In the genomic region with DNA sequence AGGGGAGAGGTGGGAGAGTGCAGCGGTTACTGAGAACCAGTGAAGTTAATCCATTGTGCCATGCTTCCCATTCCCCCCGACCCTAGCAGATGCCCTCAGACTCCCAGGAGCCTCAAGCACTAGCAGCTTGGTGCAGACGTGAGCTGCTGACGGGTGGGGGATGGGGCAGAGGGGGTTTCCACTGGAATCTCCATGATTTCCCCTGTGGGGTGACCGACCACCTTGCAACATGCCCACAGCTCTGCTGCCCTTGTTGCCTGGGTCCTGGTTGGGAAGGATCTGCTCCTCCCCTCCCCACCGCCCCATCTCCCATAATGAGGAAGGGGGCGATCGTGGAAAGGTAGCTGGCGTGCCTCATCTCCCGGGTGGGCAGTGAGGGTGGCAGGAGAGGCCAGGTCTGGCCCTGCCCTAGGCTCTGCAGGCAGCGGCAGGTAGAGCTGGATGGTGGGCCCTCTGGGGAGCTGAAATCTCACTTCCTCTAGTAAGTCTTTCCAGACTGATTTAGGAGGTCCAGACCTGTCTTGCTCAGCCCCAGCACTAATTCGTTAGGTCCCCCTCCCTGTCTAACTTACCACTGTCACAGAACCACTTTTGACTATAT, we compare ENCODE assay signal across 27 cellular contexts. TPM values are rescaled to one million over a fixed set of nuclear protein-coding genes. Genes with fewer than 3 reads are reported as not detected.
A peak's percentile ranks its signal among the peaks of the same experiment; 100 is the strongest.
DNase-seq lines count a peak whose midpoint lies in the region; ATAC-seq, FAIRE-seq and TF ChIP-seq lines count a peak whose summit lies in the region.
"Had no signal": no experiment of that assay in that cellular context is flagged by ENCODE, and none has a peak within 500 bp of the region (broad histone marks: within the 10 kb centered on the region; RNA-seq: fewer than 3 reads in every experiment).

No MANE protein-coding gene starts in this region.

- TF ChIP-seq POLR2A in GM12891 (IDR thresholded peaks at IDR 0.05; ENCODE audit: low read depth, low read length) = no peak

- H3K4me1 Mint-ChIP-seq in activated CD4-positive, alpha-beta T cell treated with anti-CD3 and anti-CD28 coated beads, Interleukin-2, amount 10 ng/mL, durations not matched to agents 24 days and 14 days = peaks cover 32% of the 10 kb centered on the region
- H3K4me1 Mint-ChIP-seq in CD4-positive, alpha-beta memory T cell = peaks cover 17 to 52% (median 31%) of the 10 kb centered on the region in 4 donors

- peaks cover 30% of the 10 kb centered on the region for H3K36me3 ChIP-seq in OCI-LY7 (ENCODE audit: insufficient read depth, low read length)
- peaks cover 69% of the 10 kb centered on the region for H3K36me3 ChIP-seq in lower lobe of right lung
- H3K36me3 ChIP-seq in CD4-positive, alpha-beta memory T cell (ENCODE audit: insufficient read depth, low read length) = peaks cover 49% of the 10 kb centered on the region

- CTCF ChIA-PET in OCI-LY7 (lab: Charles Lee; ENCODE audit: unreplicated experiment) = no interaction called here
- CTCF ChIA-PET in CD4-positive, alpha-beta memory T cell (lab: Charles Lee; ENCODE audit: partially characterized antibody) = interaction anchor here (1.1 kb wide), 1 partner anchor 124 kb away, joined by 6 read pairs; no protein-coding TSS in a partner anchor

- ATAC-seq in lower lobe of right lung (no peak), HG02759 (IDR thresholded peaks at IDR 0.05; ENCODE audit: unreplicated experiment) (no peak)
- ATAC-seq: activated CD4-positive, CD25-positive, alpha-beta regulatory T cell treated with anti-CD3 and anti-CD28 coated beads, Interleukin-2, amount 50 U/mL, for 24 hours; left lobe of liver; naive thymus-derived CD4-positive, alpha-beta T cell had no signal

- peak overlapping the region; percentile 13; the same call in 1 of the 2 replicates for H3K27ac ChIP-seq in 22Rv1
- peak overlapping the region; percentile 26 for H3K27ac ChIP-seq in OCI-LY7 (ENCODE audit: low read depth, low read length, poor library complexity, severe bottlenecking)
- no peak overlapping the region for H3K27ac ChIP-seq in lower lobe of right lung
- H3K27ac ChIP-seq in CD4-positive, alpha-beta memory T cell (ENCODE audit: low read depth, low read length) = no peak overlapping the region
- H3K27ac ChIP-seq: stomach, thyroid gland, vagina had no signal

- no peak overlapping the region for H3K27ac Mint-ChIP-seq in activated CD4-positive, alpha-beta T cell treated with anti-CD3 and anti-CD28 coated beads, Interleukin-2, amount 10 ng/mL, durations not matched to agents 24 days and 14 days
- H3K27ac Mint-ChIP-seq in CD4-positive, alpha-beta memory T cell = peak overlapping the region in 2 of 7 donors; percentile 46 to 57
- H3K27ac Mint-ChIP-seq: activated CD4-positive, alpha-beta memory T cell treated with anti-CD3 and anti-CD28 coated beads for 36 hours; activated naive CD8-positive, alpha-beta T cell treated with anti-CD3 and anti-CD28 coated beads, Interleukin-2, amount 10 ng/mL, durations not matched to agents 7 days and 5 days; activated T-helper 2 cell treated with anti-CD3 and anti-CD28 coated beads, Interferon-gamma antibody, Interleukin-2, Interleukin-4, amounts not matched to agents 10 μg/mL and 5 μg/mL and 100 μg/mL, durations not matched to agents 14 hours and 24 hours and 36 hours had no signal

- H3K27me3 ChIP-seq in lower lobe of right lung (ENCODE audit: low read depth) = no peaks in the 10 kb centered on the region
- H3K27me3 ChIP-seq in CD4-positive, alpha-beta memory T cell (ENCODE audit: insufficient read depth, low read length) = no peaks in the 10 kb centered on the region
- H3K27me3 ChIP-seq: MG63, stomach, thyroid gland, vagina had no signal

- peaks cover 43% of the 10 kb centered on the region for H3K4me1 ChIP-seq in OCI-LY7 (ENCODE audit: insufficient read depth, low read length, poor library complexity, severe bottlenecking)
- peaks cover 30% of the 10 kb centered on the region for H3K4me1 ChIP-seq in lower lobe of right lung
- peaks cover 25% of the 10 kb centered on the region for H3K4me1 ChIP-seq in CD4-positive, alpha-beta memory T cell (ENCODE audit: insufficient read depth, low read length)

- POLR2A ChIA-PET in OCI-LY7 (lab: Charles Lee) = interaction anchor here (0.5 to 0.7 kb wide), 3 partner anchors 115 to 786 kb away, joined by 3 to 4 read pairs (median 3); no protein-coding TSS in a partner anchor
- POLR2A ChIA-PET in CD4-positive, alpha-beta memory T cell (lab: Charles Lee; ENCODE audit: partially characterized antibody) = interaction anchor here (1.6 to 2.3 kb wide), 2 partner anchors 9 to 15 kb away, joined by 5 to 6 read pairs; a partner anchor contains a TSS

- H3K27me3 Mint-ChIP-seq in activated CD4-positive, alpha-beta T cell treated with anti-CD3 and anti-CD28 coated beads, Interleukin-2, amount 10 ng/mL, durations not matched to agents 24 days and 14 days = no peaks in the 10 kb centered on the region
- no peaks in the 10 kb centered on the region for H3K27me3 Mint-ChIP-seq in CD4-positive, alpha-beta memory T cell
- H3K27me3 Mint-ChIP-seq: activated CD4-positive, alpha-beta memory T cell treated with anti-CD3 and anti-CD28 coated beads for 36 hours; activated naive CD8-positive, alpha-beta T cell treated with anti-CD3 and anti-CD28 coated beads, Interleukin-2, amount 10 ng/mL, durations not matched to agents 7 days and 5 days; central memory CD8-positive, alpha-beta T cell; naive thymus-derived CD4-positive, alpha-beta T cell had no signal

- no TSS peak for BruUV-seq in OCI-LY7 (replicated peaks; lab: Mats Ljungman, UMichigan)

- H3K79me2 ChIP-seq in OCI-LY7 (ENCODE audit: insufficient read depth, low read depth, low read length) = peaks cover 13% of the 10 kb centered on the region; the same call in 1 of the 2 replicates

- DNase-seq in GM12891 (ENCODE audit: insufficient read length, low spot score) = no peak
- DNase-seq in OCI-LY7 (ENCODE audit: low spot score) = peak; percentile 56
- peak; percentile 4 for DNase-seq in lower lobe of right lung
- DNase-seq in activated CD4-positive, alpha-beta T cell treated with anti-CD3 and anti-CD28 coated beads, Interleukin-2, amount 10 ng/mL, durations not matched to agents 24 days and 14 days = no peak
- no peak for DNase-seq in CD4-positive, alpha-beta memory T cell
- no peak for DNase-seq in NAMALWA (ENCODE audit: low spot score)
- DNase-seq: activated CD4-positive, alpha-beta memory T cell treated with anti-CD3 and anti-CD28 coated beads for 36 hours; activated CD8-positive, alpha-beta memory T cell treated with anti-CD3 and anti-CD28 coated beads, Interleukin-2, amount 50 U/mL, for 48 hours; activated naive CD8-positive, alpha-beta T cell treated with anti-CD3 and anti-CD28 coated beads, Interleukin-2, amount 10 ng/mL, durations not matched to agents 7 days and 5 days; COR-L47; dermis blood vessel endothelial cell; KBM-7; MG63; naive thymus-derived CD4-positive, alpha-beta T cell; NCI-H2029 treated with DMSO at 0.1 percent for 48 hours; NCI-H526 treated with DMSO at 0.1 percent for 48 hours; occipital lobe; stomach; thyroid gland had no signal

- H2AFZ ChIP-seq in OCI-LY7 (ENCODE audit: low read length) = no peak overlapping the region

- H3K9me2 ChIP-seq in OCI-LY7 (ENCODE audit: insufficient read depth, low read length) = no peaks in the 10 kb centered on the region

- intact Hi-C loops in OCI-LY7 (cut with micrococcal nuclease; ENCODE audit: unreplicated experiment) = no loop called here
- intact Hi-C loops in lower lobe of right lung (cut with DNase I) = no loop called here
- intact Hi-C loops in activated CD4-positive, alpha-beta T cell treated with anti-CD3 and anti-CD28 coated beads, Interleukin-2, amount 10 ng/mL, durations not matched to agents 24 days and 14 days (cut with micrococcal nuclease) = no loop called here
- intact Hi-C loops in CD4-positive, alpha-beta memory T cell (cut with micrococcal nuclease) = no loop called here

- no peak for TF ChIP-seq CTCF in 22Rv1 (IDR thresholded peaks at IDR 0.05)
- no peak for TF ChIP-seq CTCF in OCI-LY7 (conservative IDR thresholded peaks at IDR 0.05; ENCODE audit: low read length)
- TF ChIP-seq CTCF in lower lobe of right lung (IDR thresholded peaks at IDR 0.05) = no peak

- no peaks in the 10 kb centered on the region for H3K9me3 ChIP-seq in OCI-LY7 (ENCODE audit: low read length)
- no peaks in the 10 kb centered on the region for H3K9me3 ChIP-seq in lower lobe of right lung
- no peaks in the 10 kb centered on the region for H3K9me3 ChIP-seq in CD4-positive, alpha-beta memory T cell (ENCODE audit: control insufficient read depth in 1 of 2, low read length in 2 of 2)
- H3K9me3 ChIP-seq: MG63, stomach, thyroid gland, vagina had no signal

- no peaks in the 10 kb centered on the region for H3K9me3 Mint-ChIP-seq in activated CD4-positive, alpha-beta T cell treated with anti-CD3 and anti-CD28 coated beads, Interleukin-2, amount 10 ng/mL, durations not matched to agents 24 days and 14 days
- no peaks in the 10 kb centered on the region for H3K9me3 Mint-ChIP-seq in CD4-positive, alpha-beta memory T cell
- H3K9me3 Mint-ChIP-seq: activated CD4-positive, alpha-beta memory T cell treated with anti-CD3 and anti-CD28 coated beads for 36 hours; activated naive CD8-positive, alpha-beta T cell treated with anti-CD3 and anti-CD28 coated beads, Interleukin-2, amount 10 ng/mL, durations not matched to agents 7 days and 5 days; activated T-helper 2 cell treated with anti-CD3 and anti-CD28 coated beads, Interferon-gamma antibody, Interleukin-2, Interleukin-4, amounts not matched to agents 10 μg/mL and 5 μg/mL and 100 μg/mL, durations not matched to agents 14 hours and 24 hours and 36 hours; central memory CD8-positive, alpha-beta T cell; naive thymus-derived CD4-positive, alpha-beta T cell had no signal

- peak; percentile 70 for FAIRE-seq in GM12891 (lab: Jason Lieb, UNC)
- FAIRE-seq: H54 had no signal

- peaks cover 34% of the 10 kb centered on the region for H3K36me3 Mint-ChIP-seq in activated CD4-positive, alpha-beta T cell treated with anti-CD3 and anti-CD28 coated beads, Interleukin-2, amount 10 ng/mL, durations not matched to agents 24 days and 14 days (ENCODE audit: low read depth)
- peaks cover 20 to 49% of the 10 kb centered on the region in 2 donors for H3K36me3 Mint-ChIP-seq in CD4-positive, alpha-beta memory T cell

- H3K4me3 Mint-ChIP-seq in activated CD4-positive, alpha-beta T cell treated with anti-CD3 and anti-CD28 coated beads, Interleukin-2, amount 10 ng/mL, durations not matched to agents 24 days and 14 days = no peak overlapping the region
- no peak overlapping the region for H3K4me3 Mint-ChIP-seq in CD4-positive, alpha-beta memory T cell
- H3K4me3 Mint-ChIP-seq: activated CD4-positive, alpha-beta memory T cell treated with anti-CD3 and anti-CD28 coated beads for 36 hours; activated naive CD8-positive, alpha-beta T cell treated with anti-CD3 and anti-CD28 coated beads, Interleukin-2, amount 10 ng/mL, durations not matched to agents 7 days and 5 days; central memory CD8-positive, alpha-beta T cell; naive thymus-derived CD4-positive, alpha-beta T cell had no signal

- H4K20me1 ChIP-seq in OCI-LY7 (ENCODE audit: insufficient read depth, low read length) = no peaks in the 10 kb centered on the region

- no peak overlapping the region for H3K4me3 ChIP-seq in OCI-LY7 (ENCODE audit: low read depth, low read length, poor library complexity, severe bottlenecking)
- no peak overlapping the region for H3K4me3 ChIP-seq in lower lobe of right lung
- no peak overlapping the region for H3K4me3 ChIP-seq in CD4-positive, alpha-beta memory T cell (ENCODE audit: low read length in 2 of 2)
- H3K4me3 ChIP-seq: MG63, stomach, thyroid gland, vagina had no signal

- peak overlapping the region; percentile 46 for H3K4me2 ChIP-seq in OCI-LY7 (ENCODE audit: low read length)

RNA-seq across cellular contexts. Expression of a gene that starts 9.6 kb away (rescaled TPM):
- polyA plus RNA-seq in GM12891 (2012; ENCODE audit: low read depth, missing spikeins) = 22.0 TPM
- total RNA-seq in OCI-LY7 (2014; rRNA removed; shearing (Covaris generic)) = 43.5 and 46.5 TPM in 2 replicates
- 110 and 122 TPM in 2 replicates for total RNA-seq in OCI-LY7 (2022)
- 170 TPM for total RNA-seq in lower lobe of right lung
- total RNA-seq in activated CD4-positive, alpha-beta T cell treated with anti-CD3 and anti-CD28 coated beads, Interleukin-2, amount 10 ng/mL, durations not matched to agents 24 days and 14 days = 109 and 111 TPM in 2 replicates
- total RNA-seq in CD4-positive, alpha-beta memory T cell = 100 to 1,000 TPM; 216 to 224 TPM
- polyA plus RNA-seq in CD4-positive, alpha-beta memory T cell = 100 to 1,000 TPM; 284 to 288 TPM

RNA-seq across cellular contexts. Expression of a gene that starts 14.9 kb away (rescaled TPM):
- 3.8 TPM for polyA plus RNA-seq in GM12891 (2012; ENCODE audit: low read depth, missing spikeins)
- total RNA-seq in OCI-LY7 (2014; rRNA removed; shearing (Covaris generic)) = 27.1 and 28.4 TPM in 2 replicates
- 27.2 and 29.2 TPM in 2 replicates for total RNA-seq in OCI-LY7 (2022)
- total RNA-seq in lower lobe of right lung = 10.6 TPM
- 32.4 and 34.3 TPM in 2 replicates for total RNA-seq in activated CD4-positive, alpha-beta T cell treated with anti-CD3 and anti-CD28 coated beads, Interleukin-2, amount 10 ng/mL, durations not matched to agents 24 days and 14 days
- 10 to 100 TPM; 44.6 to 49.6 TPM for total RNA-seq in CD4-positive, alpha-beta memory T cell
- 10 to 100 TPM; 15.1 to 19.6 TPM for polyA plus RNA-seq in CD4-positive, alpha-beta memory T cell

RNA-seq across cellular contexts. Expression of a gene that starts 33.2 kb away (rescaled TPM):
- polyA plus RNA-seq in GM12891 (2012; ENCODE audit: low read depth, missing spikeins) = 35.4 TPM
- 25.0 and 30.8 TPM in 2 replicates for total RNA-seq in OCI-LY7 (2014; rRNA removed; shearing (Covaris generic))
- 58.0 and 62.1 TPM in 2 replicates for total RNA-seq in OCI-LY7 (2022)
- total RNA-seq in lower lobe of right lung = 26.1 TPM
- total RNA-seq in activated CD4-positive, alpha-beta T cell treated with anti-CD3 and anti-CD28 coated beads, Interleukin-2, amount 10 ng/mL, durations not matched to agents 24 days and 14 days = 56.8 and 61.2 TPM in 2 replicates
- total RNA-seq in CD4-positive, alpha-beta memory T cell = 10 to 100 TPM; 23.5 to 24.3 TPM
- polyA plus RNA-seq in CD4-positive, alpha-beta memory T cell = 10 to 100 TPM; 41.1 to 41.7 TPM

RNA-seq across cellular contexts. Expression of a gene that starts 45.4 kb away (rescaled TPM):
- polyA plus RNA-seq in GM12891 (2012; ENCODE audit: low read depth, missing spikeins) = 4.8 TPM
- 4.0 and 4.6 TPM in 2 replicates for total RNA-seq in OCI-LY7 (2014; rRNA removed; shearing (Covaris generic))
- total RNA-seq in OCI-LY7 (2022) (15.2 and 19.7 TPM in 2 replicates), lower lobe of right lung (21.7 TPM)
- total RNA-seq in activated CD4-positive, alpha-beta T cell treated with anti-CD3 and anti-CD28 coated beads, Interleukin-2, amount 10 ng/mL, durations not matched to agents 24 days and 14 days = 22.4 and 24.0 TPM in 2 replicates
- total RNA-seq in CD4-positive, alpha-beta memory T cell = 10 to 100 TPM; 19.0 to 23.0 TPM
- 10 to 100 TPM in 1 of 2 donors, 1 to 10 TPM in 1; 7.9 to 23.2 TPM for polyA plus RNA-seq in CD4-positive, alpha-beta memory T cell

Comparison
In these comparisons a context has a peak if more than half of its experiments do, and no peak if none do; other contexts are left out.
1. H3K27ac ChIP-seq: peak in 22Rv1 (single experiment) and OCI-LY7 (single experiment); none in lower lobe of right lung (single experiment) and CD4-positive, alpha-beta memory T cell (single experiment).
2. DNase-seq: peak in OCI-LY7 (single experiment) and lower lobe of right lung (single experiment); none in GM12891 (single experiment), activated CD4-positive, alpha-beta T cell treated with anti-CD3 and anti-CD28 coated beads, Interleukin-2, amount 10 ng/mL, durations not matched to agents 24 days and 14 days (single experiment), CD4-positive, alpha-beta memory T cell (0 of 5) and NAMALWA (single experiment).